Comparison of ENCODE assay signal across 8 cellular contexts in the genomic region with DNA sequence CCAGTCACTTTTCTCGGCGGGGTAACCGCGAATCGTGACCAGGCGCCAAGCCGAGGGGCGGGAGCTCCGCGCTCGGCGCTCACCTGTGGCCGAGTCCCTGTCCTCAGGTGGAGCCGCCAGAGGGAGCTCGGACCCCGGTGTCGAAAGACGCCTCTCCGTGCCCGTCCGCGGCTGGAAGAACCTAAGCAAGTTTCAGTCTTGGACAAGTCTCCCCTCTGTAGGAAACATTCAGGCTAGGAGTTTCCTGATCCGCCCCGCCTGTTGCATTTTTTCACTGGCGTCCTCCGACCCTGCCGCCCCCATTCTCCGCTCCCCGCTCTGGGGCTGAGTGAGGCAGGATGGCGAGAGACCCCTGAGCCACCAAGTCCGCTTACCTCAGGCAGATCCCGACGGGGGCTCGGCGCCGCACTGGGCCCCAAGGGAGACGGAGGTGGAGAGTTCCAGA. TPM values are rescaled to one million over a fixed set of nuclear protein-coding genes. Genes with fewer than 3 reads are reported as not detected.
A peak's percentile ranks its signal among the peaks of the same experiment; 100 is the strongest.
DNase-seq lines count a peak whose midpoint lies in the region; ATAC-seq and TF ChIP-seq lines count a peak whose summit lies in the region.

No MANE protein-coding gene starts in this region.

- no peaks in the 10 kb centered on the region for H3K9me3 Mint-ChIP-seq in endodermal cell

- H3K4ac ChIP-seq in mesendoderm (ENCODE audit: low read depth, low read length) = no peak overlapping the region

- peaks cover 17% of the 10 kb centered on the region for H3K36me3 Mint-ChIP-seq in endodermal cell (ENCODE audit: low read depth)

- H3K4me3 ChIP-seq in endodermal cell (ENCODE audit: low read length) (peak overlapping the region; percentile 96), mesendoderm (ENCODE audit: low read length) (peak overlapping the region; percentile 87)

- peak overlapping the region; percentile 92 for H3K56ac ChIP-seq in mesendoderm (ENCODE audit: low read length)

- H3K27me3 Mint-ChIP-seq in endodermal cell (ENCODE audit: insufficient read depth) = no peaks in the 10 kb centered on the region

- H3K36me3 ChIP-seq in endodermal cell (ENCODE audit: control insufficient read depth, insufficient read depth, low read length) = peaks cover 22% of the 10 kb centered on the region
- no peaks in the 10 kb centered on the region for H3K36me3 ChIP-seq in mesendoderm (ENCODE audit: control insufficient read depth, insufficient read depth, low read length)

- H4K8ac ChIP-seq in mesendoderm (ENCODE audit: low read depth, low read length) = no peak overlapping the region

- H4K5ac ChIP-seq in mesendoderm (ENCODE audit: low read length) = no peak overlapping the region

- ATAC-seq in GM19035 (IDR thresholded peaks at IDR 0.05; ENCODE audit: unreplicated experiment) (peak; percentile 40), HG03378 (IDR thresholded peaks at IDR 0.05; ENCODE audit: unreplicated experiment) (peak; percentile 39)

- H3K79me2 ChIP-seq in mesendoderm (ENCODE audit: control insufficient read depth, insufficient read depth, low read length) = peaks cover 31% of the 10 kb centered on the region

- peak overlapping the region; percentile 79 for H3K4me3 Mint-ChIP-seq in endodermal cell

- H2BK15ac ChIP-seq in mesendoderm (replicated peaks; ENCODE audit: low read depth) = no peak overlapping the region

- DNase-seq in AG20443 (ENCODE audit: low spot score) (peak; percentile 81), NCI-H526 (lab: John Stamatoyannopoulos, UW) (peak; percentile 82 to 93), endodermal cell (peak; percentile 97), mesendoderm (peak; percentile 95)
- DNase-seq in activated CD8-positive, alpha-beta memory T cell treated with anti-CD3 and anti-CD28 coated beads, Interleukin-2, amount 50 U/mL, for 48 hours = peak; percentile 79
- DNase-seq in stimulated activated CD8-positive, alpha-beta memory T cell treated with anti-CD3 and anti-CD28 coated beads, Interleukin-15, amount 100 ng/mL, for 1 hour (ENCODE audit: low read depth) = peak; percentile 12

- peak overlapping the region; percentile 15 for H3K18ac ChIP-seq in mesendoderm (ENCODE audit: low read length)

- H3K4me1 ChIP-seq in endodermal cell (ENCODE audit: control insufficient read depth, insufficient read depth, low read length) (no peaks in the 10 kb centered on the region), mesendoderm (ENCODE audit: control insufficient read depth, low read depth, low read length) (no peaks in the 10 kb centered on the region)

- H3K4me2 ChIP-seq in mesendoderm (ENCODE audit: low read length) = peak overlapping the region; percentile 52

- peak; percentile 93 for TF ChIP-seq CTCF in endodermal cell (conservative IDR thresholded peaks at IDR 0.05)

- H2AK5ac ChIP-seq in mesendoderm (ENCODE audit: low read length) = no peak overlapping the region

- H3K9ac ChIP-seq in endodermal cell (ENCODE audit: extremely low read depth, low read length, poor library complexity, severe bottlenecking) (peak overlapping the region; percentile 70), mesendoderm (ENCODE audit: low read length) (peak overlapping the region; percentile 91)

- no peak overlapping the region for H2BK120ac ChIP-seq in mesendoderm (ENCODE audit: low read depth, low read length)

- no peaks in the 10 kb centered on the region for H3K27me3 ChIP-seq in endodermal cell (ENCODE audit: control insufficient read depth, insufficient read depth, low read length, poor library complexity, severe bottlenecking)
- H3K27me3 ChIP-seq in mesendoderm (ENCODE audit: insufficient read depth, low read length, poor library complexity) = no peaks in the 10 kb centered on the region

- peak overlapping the region; percentile 95 for H3K27ac Mint-ChIP-seq in endodermal cell

- no peak overlapping the region for H3K27ac ChIP-seq in endodermal cell (ENCODE audit: low read depth, low read length)
- peak overlapping the region; percentile 42 for H3K27ac ChIP-seq in mesendoderm (ENCODE audit: low read depth, low read length)

- H3K79me1 ChIP-seq in mesendoderm (ENCODE audit: low read length) = peaks cover 6% of the 10 kb centered on the region

- whole genome bisulfite sequencing in endodermal cell (ENCODE audit: insufficient coverage in 1 of 2, insufficient read length in 1 of 2), 2 experiments = 0% methylated on average over 18 to 37 of the region's 37 CpGs
- no CpG with 5 or more reads among the region's 37 CpGs for WGBS in mesendoderm (ENCODE audit: extremely low coverage, insufficient coverage, low lambda C conversion rate)

- H3K9me3 ChIP-seq in endodermal cell (ENCODE audit: control insufficient read depth, low read length) = no peaks in the 10 kb centered on the region

- no peak overlapping the region for H2BK5ac ChIP-seq in mesendoderm (ENCODE audit: low read length)

- no peak overlapping the region for H3K23ac ChIP-seq in mesendoderm (ENCODE audit: low read length)

- H3K4me1 Mint-ChIP-seq in endodermal cell = peaks cover 15% of the 10 kb centered on the region

RNA-seq across cellular contexts. Expression of a gene that starts 0.5 kb away (rescaled TPM):
- total RNA-seq in endodermal cell = 1 to 10 TPM; 6.0 to 9.0 TPM
- polyA plus RNA-seq in endodermal cell (2013, experiment 1 of 2) = 3.1 TPM
- 3.2 TPM for polyA plus RNA-seq in endodermal cell (2013, experiment 2 of 2)
- polyA plus RNA-seq in mesendoderm (2013, experiment 1 of 2) = 11.1 TPM
- polyA plus RNA-seq in mesendoderm (2013, experiment 2 of 2) = 11.8 TPM

Comparison
In these comparisons a context has a peak if more than half of its experiments do, and no peak if none do; other contexts are left out.
1. DNase-seq: peak in every context shown above with its lines; median percentile 97 in endodermal cell; 95 in mesendoderm; 88 in NCI-H526; 81 in AG20443; 79 in activated CD8-positive, alpha-beta memory T cell treated with anti-CD3 and anti-CD28 coated beads, Interleukin-2, amount 50 U/mL, for 48 hours; 12 in stimulated activated CD8-positive, alpha-beta memory T cell treated with anti-CD3 and anti-CD28 coated beads, Interleukin-15, amount 100 ng/mL, for 1 hour.